13 cellular contexts compared by ENCODE assay signal in the genomic region with DNA sequence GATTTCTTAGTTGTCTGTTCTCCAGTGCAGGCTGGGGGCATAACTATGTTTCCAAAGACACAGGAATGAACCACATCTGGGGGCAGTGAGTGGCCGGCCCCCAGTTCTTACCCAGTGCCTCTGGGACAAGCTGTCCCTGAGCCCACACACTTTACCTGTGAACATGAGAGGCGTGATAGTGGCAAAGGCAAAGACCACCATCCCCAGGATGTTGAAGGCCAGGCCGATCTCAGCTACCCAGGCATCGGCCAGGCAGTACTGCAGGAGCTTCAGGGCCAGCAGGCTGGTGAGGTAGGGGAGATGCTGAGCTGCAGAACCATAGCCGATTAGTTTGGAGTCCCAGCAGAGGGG. TPM values are rescaled to one million over a fixed set of nuclear protein-coding genes. Genes with fewer than 3 reads are reported as not detected.
DNase-seq lines count a peak whose midpoint lies in the region; ATAC-seq and TF ChIP-seq lines count a peak whose summit lies in the region.
"Had no signal": no experiment of that assay in that cellular context is flagged by ENCODE, and none has a peak within 500 bp of the region (broad histone marks: within the 10 kb centered on the region; RNA-seq: fewer than 3 reads in every experiment).

No MANE protein-coding gene starts in this region.

- no peak for TF ChIP-seq POLR2A in vagina (IDR thresholded peaks at IDR 0.05)

- H3K4me1 ChIP-seq in ACC112 (ENCODE audit: control insufficient read depth, insufficient read depth, low read length, unreplicated experiment), result peaks cover 7% of the 10 kb centered on the region
- peaks cover 72% of the 10 kb centered on the region for H3K4me1 ChIP-seq in GM23338 (ENCODE audit: insufficient read depth)
- peaks cover 52% of the 10 kb centered on the region for H3K4me1 ChIP-seq in mammary epithelial cell (ENCODE audit: insufficient read depth, low read length)
- H3K4me1 ChIP-seq in naive thymus-derived CD4-positive, alpha-beta T cell (ENCODE audit: control insufficient read depth in 2 of 2, insufficient read depth in 2 of 2, low read length in 2 of 2), result peaks cover 0 to 9% of the 10 kb centered on the region in 2 donors
- peaks cover 21% of the 10 kb centered on the region for H3K4me1 ChIP-seq in vagina

- H3K27ac Mint-ChIP-seq in GM23338, result no peak overlapping the region
- peak overlapping the region in 3 of 9 donors; percentile 24 to 61 (median 51) for H3K27ac Mint-ChIP-seq in naive thymus-derived CD4-positive, alpha-beta T cell

- no peaks in the 10 kb centered on the region for H3K79me2 ChIP-seq in ACC112 (ENCODE audit: control insufficient read depth, insufficient read depth, low read length, unreplicated experiment)
- H3K79me2 ChIP-seq in GM23338 (replicated peaks; ENCODE audit: insufficient read depth), result no peaks in the 10 kb centered on the region
- H3K79me2 ChIP-seq in mammary epithelial cell (ENCODE audit: insufficient read depth, low read length), result peaks cover 14% of the 10 kb centered on the region

- no peaks in the 10 kb centered on the region for H3K27me3 ChIP-seq in ACC112 (ENCODE audit: insufficient read depth, low read length)
- H3K27me3 ChIP-seq in GM23338 (ENCODE audit: insufficient read depth), result peaks cover 16% of the 10 kb centered on the region
- H3K27me3 ChIP-seq in mammary epithelial cell (ENCODE audit: insufficient read depth, low read length), result no peaks in the 10 kb centered on the region
- no peaks in the 10 kb centered on the region for H3K27me3 ChIP-seq in naive thymus-derived CD4-positive, alpha-beta T cell (ENCODE audit: control insufficient read depth in 2 of 2, insufficient read depth in 2 of 2, low read length in 2 of 2)
- H3K27me3 ChIP-seq in vagina, result no peaks in the 10 kb centered on the region

- TF ChIP-seq CTCF in GM23338 (conservative IDR thresholded peaks at IDR 0.05; ENCODE audit: low read depth in 2 of 2) (no peak), mammary epithelial cell (conservative IDR thresholded peaks at IDR 0.05 in 1 of 2, IDR thresholded peaks at IDR 0.05 in 1 of 2; ENCODE audit: extremely low read depth in 1 of 2, insufficient read depth in 1 of 2, low read depth in 1 of 2, low read length in 2 of 2) (no peak), vagina (IDR thresholded peaks at IDR 0.05) (no peak)

- H3K36me3 ChIP-seq in ACC112 (ENCODE audit: insufficient read depth, low read length), result no peaks in the 10 kb centered on the region
- no peaks in the 10 kb centered on the region for H3K36me3 ChIP-seq in GM23338 (ENCODE audit: insufficient read depth)
- no peaks in the 10 kb centered on the region for H3K36me3 ChIP-seq in mammary epithelial cell (ENCODE audit: insufficient read depth, low read length)
- no peaks in the 10 kb centered on the region for H3K36me3 ChIP-seq in naive thymus-derived CD4-positive, alpha-beta T cell (ENCODE audit: control insufficient read depth in 2 of 3, insufficient read depth in 3 of 3, low read length in 3 of 3)
- H3K36me3 ChIP-seq in vagina, result no peaks in the 10 kb centered on the region

- in situ Hi-C loops in mammary epithelial cell (cut with MboI; ENCODE audit: low sequenced_read_pairs in 2 of 2), result no loop called here

- peak overlapping the region; percentile 77; the same call in 2 of the 3 replicates for H3K4me3 Mint-ChIP-seq in GM23338
- peak overlapping the region; percentile 17 to 85 (median 62) for H3K4me3 Mint-ChIP-seq in naive thymus-derived CD4-positive, alpha-beta T cell
- H3K4me3 Mint-ChIP-seq: stimulated activated memory B cell treated with anti-CD40 and anti-IgM and Interleukin-4, amounts not matched to agents 10 μg/mL and 1 μg/mL and 100 μg/mL, for 72 hours had no signal

- H3K9me3 ChIP-seq in mammary epithelial cell (replicated peaks; ENCODE audit: insufficient read depth, low read length), result no peaks in the 10 kb centered on the region
- H3K9me3 ChIP-seq in naive thymus-derived CD4-positive, alpha-beta T cell (ENCODE audit: control insufficient read depth in 2 of 3, low read length in 3 of 3), result no peaks in the 10 kb centered on the region
- no peaks in the 10 kb centered on the region for H3K9me3 ChIP-seq in vagina

- H3K36me3 Mint-ChIP-seq in GM23338 (ENCODE audit: low read depth), result peaks cover 16% of the 10 kb centered on the region
- no peaks in the 10 kb centered on the region for H3K36me3 Mint-ChIP-seq in naive thymus-derived CD4-positive, alpha-beta T cell
- H3K36me3 Mint-ChIP-seq: stimulated activated memory B cell treated with anti-CD40 and anti-IgM and Interleukin-4, amounts not matched to agents 10 μg/mL and 1 μg/mL and 100 μg/mL, for 72 hours had no signal

- BruUV-seq in mammary epithelial cell (replicated peaks; lab: Mats Ljungman, UMichigan), result no TSS peak

- intact Hi-C loops in mammary epithelial cell (cut with micrococcal nuclease) (no loop called here), vagina (cut with DNase I) (no loop called here)
- intact Hi-C loops in naive thymus-derived CD4-positive, alpha-beta T cell (cut with micrococcal nuclease), result no loop called here

- WGBS in mammary epithelial cell (ENCODE audit: low coverage, missing lambda C conversion rate), result 72% methylated on average over 5 of the region's 5 CpGs

- H3K4me3 ChIP-seq in ACC112 (ENCODE audit: low read depth, low read length) (peak overlapping the region; percentile 87; the same call in 1 of the 2 replicates), GM23338 (no peak overlapping the region), mammary epithelial cell (replicated peaks in 1 of 3; ENCODE audit: insufficient read depth in 1 of 3, low read depth in 2 of 3, low read length in 3 of 3) (peak overlapping the region in 1 of 3 experiments; percentile 6), vagina (no peak overlapping the region)
- H3K4me3 ChIP-seq in naive thymus-derived CD4-positive, alpha-beta T cell (ENCODE audit: low read length), result no peak overlapping the region
- H3K4me3 ChIP-seq: SK-N-MC had no signal

- POLR2A ChIA-PET in naive thymus-derived CD4-positive, alpha-beta T cell (lab: Charles Lee), result interaction anchor here (1.1 kb wide), 1 partner anchor 47 kb away, joined by 3 read pairs; a partner anchor contains a TSS

- DNase-seq in GM23338 (ENCODE audit: low spot score) (no peak), mammary epithelial cell (no peak), medulla oblongata (ENCODE audit: extremely low spot score) (no peak), vagina (ENCODE audit: extremely low spot score in 2 of 2) (no peak), 8988T (no peak)
- DNase-seq in naive thymus-derived CD4-positive, alpha-beta T cell, result no peak
- DNase-seq: activated CD4-positive, alpha-beta T cell treated with anti-CD3 and anti-CD28 coated beads for 1 hour; effector memory CD8-positive, alpha-beta T cell; kidney glomerular epithelial cell had no signal

- H3K4me2 ChIP-seq in GM23338 (peak overlapping the region; percentile 92), mammary epithelial cell (ENCODE audit: insufficient read depth, low read depth, low read length) (peak overlapping the region; percentile 98)

- no peaks in the 10 kb centered on the region for H3K9me2 ChIP-seq in GM23338 (ENCODE audit: insufficient read depth)

- peaks cover 17% of the 10 kb centered on the region for H3F3A ChIP-seq in GM23338 (replicated peaks; ENCODE audit: low read depth)

- H3K27me3 Mint-ChIP-seq in GM23338 (ENCODE audit: insufficient read depth, low read depth, poor library complexity), result peaks cover 32% of the 10 kb centered on the region
- peaks cover 0 to 18% (median 8%) of the 10 kb centered on the region in 5 donors for H3K27me3 Mint-ChIP-seq in naive thymus-derived CD4-positive, alpha-beta T cell
- H3K27me3 Mint-ChIP-seq: stimulated activated memory B cell treated with anti-CD40 and anti-IgM and Interleukin-4, amounts not matched to agents 10 μg/mL and 1 μg/mL and 100 μg/mL, for 72 hours had no signal

- no peak overlapping the region for H2AFZ ChIP-seq in ACC112 (ENCODE audit: low read length, unreplicated experiment)
- no peak overlapping the region for H2AFZ ChIP-seq in GM23338
- no peak overlapping the region for H2AFZ ChIP-seq in mammary epithelial cell (ENCODE audit: low read depth, low read length)

- H3K27ac ChIP-seq in ACC112 (ENCODE audit: low read depth, low read length) (no peak overlapping the region), GM23338 (ENCODE audit: low read depth) (no peak overlapping the region), mammary epithelial cell (ENCODE audit: insufficient read depth, low read depth, low read length) (no peak overlapping the region), vagina (no peak overlapping the region)
- no peak overlapping the region for H3K27ac ChIP-seq in naive thymus-derived CD4-positive, alpha-beta T cell (ENCODE audit: low read depth, low read length)
- H3K27ac ChIP-seq: SK-N-MC had no signal

- ATAC-seq in GM23338 (no peak), GM21381 (IDR thresholded peaks at IDR 0.05; ENCODE audit: unreplicated experiment) (no peak)
- ATAC-seq in naive thymus-derived CD4-positive, alpha-beta T cell, result no peak
- ATAC-seq: effector memory CD8-positive, alpha-beta T cell; stimulated activated memory B cell treated with anti-CD40 and anti-IgM and Interleukin-4, amounts not matched to agents 10 μg/mL and 1 μg/mL and 100 μg/mL, for 72 hours had no signal

- no peaks in the 10 kb centered on the region for H4K20me1 ChIP-seq in GM23338 (replicated peaks; ENCODE audit: insufficient read depth)
- no peaks in the 10 kb centered on the region for H4K20me1 ChIP-seq in mammary epithelial cell (ENCODE audit: insufficient read depth, low read length)

- no peaks in the 10 kb centered on the region; the same call in 2 of the 3 replicates for H3K9me3 Mint-ChIP-seq in GM23338
- no peaks in the 10 kb centered on the region for H3K9me3 Mint-ChIP-seq in naive thymus-derived CD4-positive, alpha-beta T cell
- H3K9me3 Mint-ChIP-seq: effector memory CD8-positive, alpha-beta T cell; stimulated activated memory B cell treated with anti-CD40 and anti-IgM and Interleukin-4, amounts not matched to agents 10 μg/mL and 1 μg/mL and 100 μg/mL, for 72 hours had no signal

- CTCF ChIA-PET in mammary epithelial cell (lab: Charles Lee; ENCODE audit: low non-redundant PET), result no interaction called here
- CTCF ChIA-PET in naive thymus-derived CD4-positive, alpha-beta T cell (lab: Charles Lee), result interaction anchor here (4.0 kb wide), 1 partner anchor 13 kb away, joined by 15 read pairs; no protein-coding TSS in a partner anchor

- no peak overlapping the region for H3K9ac ChIP-seq in mammary epithelial cell (ENCODE audit: insufficient read depth, low read length)

- dilution Hi-C loops in mammary epithelial cell (cut with HindIII; ENCODE audit: low sequenced_read_pairs), result loop anchor here (5.0 kb wide), 1 partner anchor 48 kb away; no protein-coding TSS in a partner anchor

- H3K4me1 Mint-ChIP-seq in GM23338, result peaks cover 67% of the 10 kb centered on the region
- H3K4me1 Mint-ChIP-seq in naive thymus-derived CD4-positive, alpha-beta T cell, result peaks cover 4 to 18% (median 13%) of the 10 kb centered on the region in 7 donors

RNA-seq across cellular contexts. Expression of a gene that starts 1.6 kb away (rescaled TPM):
- 12.5 and 12.7 TPM in 2 replicates for total RNA-seq in GM23338 (2014; rRNA removed; shearing (Covaris generic))
- polyA plus RNA-seq in GM23338 (2016; fragmentation: Nextera tagmentation; extraction: Ambion mirVana), result 3.3 TPM in 2 replicates
- total RNA-seq in mammary epithelial cell, result 10 to 100 TPM; 15.3 to 47.8 TPM
- polyA plus RNA-seq in mammary epithelial cell, result 11.6 TPM
- polyA minus RNA-seq in mammary epithelial cell, result 12.0 TPM
- 1 to 10 TPM; 1.9 to 5.1 (median 3.6) TPM for total RNA-seq in naive thymus-derived CD4-positive, alpha-beta T cell
- 1 to 10 TPM; 1.8 to 3.3 TPM for polyA plus RNA-seq in naive thymus-derived CD4-positive, alpha-beta T cell
- 13.8 TPM for total RNA-seq in vagina

RNA-seq across cellular contexts. Expression of a gene that starts 32.9 kb away (rescaled TPM):
- total RNA-seq in GM23338 (2014; rRNA removed; shearing (Covaris generic)), result 10.4 and 15.3 TPM in 2 replicates
- 0.89 and 1.4 TPM in 2 replicates for polyA plus RNA-seq in GM23338 (2016; fragmentation: Nextera tagmentation; extraction: Ambion mirVana)
- total RNA-seq in mammary epithelial cell, result 1 to 10 TPM; 4.8 to 8.7 TPM
- 0.97 TPM for polyA plus RNA-seq in mammary epithelial cell
- polyA minus RNA-seq in mammary epithelial cell, result 0.67 TPM
- 10 to 100 TPM; 21.8 to 34.1 (median 27.2) TPM for total RNA-seq in naive thymus-derived CD4-positive, alpha-beta T cell
- 1 to 10 TPM; 5.2 to 8.4 TPM for polyA plus RNA-seq in naive thymus-derived CD4-positive, alpha-beta T cell
- total RNA-seq in vagina, result 10.1 TPM

RNA-seq across cellular contexts. Expression of a gene that starts 34.3 kb away (rescaled TPM):
- total RNA-seq in GM23338 (2014; rRNA removed; shearing (Covaris generic)), result 0.35 TPM in 1 of 2 replicates, not detected in the other
- polyA plus RNA-seq in GM23338 (2016; fragmentation: Nextera tagmentation; extraction: Ambion mirVana) (0.16 and 0.17 TPM in 2 replicates), mammary epithelial cell (not detected)
- total RNA-seq in mammary epithelial cell (not detected), vagina (2.7 TPM)
- polyA minus RNA-seq in mammary epithelial cell, result not detected
- under 1 TPM in 2 of 5 experiments, not detected in 3; 0.19 to 0.65 TPM for total RNA-seq in naive thymus-derived CD4-positive, alpha-beta T cell
- under 1 TPM in 1 of 2 donors, not detected in 1; 0.08 TPM for polyA plus RNA-seq in naive thymus-derived CD4-positive, alpha-beta T cell

RNA-seq across cellular contexts. Expression of a gene that starts 39.4 kb away (rescaled TPM):
- not detected in 2 replicates for total RNA-seq in GM23338 (2014; rRNA removed; shearing (Covaris generic))
- not detected in 2 replicates for polyA plus RNA-seq in GM23338 (2016; fragmentation: Nextera tagmentation; extraction: Ambion mirVana)
- not detected for total RNA-seq in mammary epithelial cell
- not detected for polyA plus RNA-seq in mammary epithelial cell
- polyA minus RNA-seq in mammary epithelial cell, result not detected
- not detected for total RNA-seq in naive thymus-derived CD4-positive, alpha-beta T cell
- not detected for polyA plus RNA-seq in naive thymus-derived CD4-positive, alpha-beta T cell
- total RNA-seq in vagina, result not detected

RNA-seq across cellular contexts. Expression of a gene that starts 47.1 kb away (rescaled TPM):
- total RNA-seq in GM23338 (2014; rRNA removed; shearing (Covaris generic)), result 70.6 and 77.1 TPM in 2 replicates
- polyA plus RNA-seq in GM23338 (2016; fragmentation: Nextera tagmentation; extraction: Ambion mirVana), result 40.7 and 45.7 TPM in 2 replicates
- total RNA-seq in mammary epithelial cell, result 10 to 100 TPM; 76.3 to 80.5 TPM
- polyA plus RNA-seq in mammary epithelial cell, result 99.9 TPM
- polyA minus RNA-seq in mammary epithelial cell, result 71.4 TPM
- 10 to 100 TPM; 27.9 to 64.9 (median 29.8) TPM for total RNA-seq in naive thymus-derived CD4-positive, alpha-beta T cell
- 10 to 100 TPM; 85.0 to 89.3 TPM for polyA plus RNA-seq in naive thymus-derived CD4-positive, alpha-beta T cell
- total RNA-seq in vagina, result 45.9 TPM
